ENCODE assay signal across 14 cellular contexts in the genomic region with DNA sequence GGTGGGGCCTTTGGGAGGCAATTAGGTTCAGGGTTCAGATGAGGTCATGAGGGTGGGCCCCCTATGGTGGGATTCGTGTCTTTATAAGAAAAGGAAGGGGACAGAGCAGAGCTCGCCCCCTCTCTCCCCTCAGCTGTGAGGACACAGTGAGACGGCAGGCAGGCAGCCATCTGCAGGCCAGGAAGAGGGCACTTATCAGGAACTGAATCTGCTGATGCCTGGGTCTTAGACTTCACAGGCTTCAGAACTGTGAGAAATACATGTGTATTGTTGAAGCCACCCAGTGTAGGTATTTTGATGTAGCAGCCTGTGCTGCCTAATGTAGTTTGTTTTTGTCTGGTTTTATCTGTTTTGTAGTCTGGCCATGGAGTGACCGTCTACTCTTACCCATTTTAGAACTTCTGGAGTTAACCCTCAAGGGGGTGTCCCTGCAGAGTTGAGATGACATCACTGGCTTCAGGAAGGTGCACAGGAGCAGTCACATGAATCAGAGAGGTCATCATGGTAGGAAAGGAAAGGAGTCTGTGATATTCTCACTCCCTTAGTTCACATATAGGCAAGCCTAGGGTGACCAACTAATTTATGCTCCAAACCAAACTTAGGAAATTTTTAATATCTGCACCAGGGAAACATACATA.
DNase-seq lines count a peak whose midpoint lies in the region; ATAC-seq and TF ChIP-seq lines count a peak whose summit lies in the region.
"Had no signal": no experiment of that assay in that cellular context is flagged by ENCODE, and none has a peak within 500 bp of the region (broad histone marks: within the 10 kb centered on the region; RNA-seq: fewer than 3 reads in every experiment).

No MANE protein-coding gene starts in this region.

- TF ChIP-seq CTCF in foreskin keratinocyte (conservative IDR thresholded peaks at IDR 0.05), result no peak

- H3K27ac ChIP-seq in foreskin keratinocyte, result no peak overlapping the region
- H3K27ac ChIP-seq: breast epithelium had no signal

- peaks cover 3 to 8% of the 10 kb centered on the region in 2 donors for H3K9me3 Mint-ChIP-seq in stimulated activated naive CD8-positive, alpha-beta T cell treated with anti-CD3 and anti-CD28 coated beads, Interleukin-15, amount 100 ng/mL, for 72 hours
- peaks cover 4% of the 10 kb centered on the region for H3K9me3 Mint-ChIP-seq in activated naive CD4-positive, alpha-beta T cell treated with anti-CD3 and anti-CD28 coated beads, Interleukin-2, amount 10 ng/mL, durations not matched to agents 7 days and 5 days
- no peaks in the 10 kb centered on the region for H3K9me3 Mint-ChIP-seq in immature natural killer cell
- H3K9me3 Mint-ChIP-seq: activated naive CD8-positive, alpha-beta T cell treated with anti-CD3 and anti-CD28 coated beads, Interleukin-2, amount 10 ng/mL, durations not matched to agents 7 days and 5 days had no signal

- DNase-seq in stimulated activated naive CD8-positive, alpha-beta T cell treated with anti-CD3 and anti-CD28 coated beads, Interleukin-15, amount 100 ng/mL, for 72 hours, result no peak
- no peak for DNase-seq in stimulated activated naive CD8-positive, alpha-beta T cell treated with anti-CD3 and anti-CD28 coated beads, Interleukin-15, Interleukin-2, amounts not matched to agents 100 U/mL and 50 U/mL, for 24 hours
- DNase-seq in MV-4-11 (lab: John Stamatoyannopoulos, UW), result peak; percentile 58
- no peak for DNase-seq in foreskin keratinocyte
- DNase-seq in activated naive CD4-positive, alpha-beta T cell treated with anti-CD3 and anti-CD28 coated beads, Interleukin-2, amount 10 ng/mL, durations not matched to agents 7 days and 5 days, result no peak
- DNase-seq in immature natural killer cell, result no peak
- DNase-seq: activated naive CD8-positive, alpha-beta T cell treated with anti-CD3 and anti-CD28 coated beads, Interleukin-2, amount 10 ng/mL, durations not matched to agents 7 days and 5 days; hypothalamus; NCI-H1930; NCI-H526 treated with DMSO at 0.1 percent for 48 hours; stimulated activated CD4-positive, alpha-beta T cell treated with anti-CD3 and anti-CD28 coated beads, Interleukin-15, amount 100 ng/mL, for 24 hours had no signal

- H3K4me1 Mint-ChIP-seq in stimulated activated naive CD8-positive, alpha-beta T cell treated with anti-CD3 and anti-CD28 coated beads, Interleukin-15, amount 100 ng/mL, for 72 hours, result peaks cover 6% of the 10 kb centered on the region
- H3K4me1 Mint-ChIP-seq in activated naive CD4-positive, alpha-beta T cell treated with anti-CD3 and anti-CD28 coated beads, Interleukin-2, amount 10 ng/mL, durations not matched to agents 7 days and 5 days, result peaks cover 7% of the 10 kb centered on the region
- H3K4me1 Mint-ChIP-seq in immature natural killer cell, result peaks cover 5 to 16% of the 10 kb centered on the region in 2 donors

- H3K36me3 Mint-ChIP-seq in activated naive CD4-positive, alpha-beta T cell treated with anti-CD3 and anti-CD28 coated beads, Interleukin-2, amount 10 ng/mL, durations not matched to agents 7 days and 5 days, result no peaks in the 10 kb centered on the region
- H3K36me3 Mint-ChIP-seq in immature natural killer cell, result peaks cover 6 to 9% (median 9%) of the 10 kb centered on the region in 3 donors

- peak; percentile 24 for ATAC-seq in stimulated activated naive CD8-positive, alpha-beta T cell treated with anti-CD3 and anti-CD28 coated beads, Interleukin-15, amount 100 ng/mL, for 72 hours
- ATAC-seq in stimulated activated naive CD8-positive, alpha-beta T cell treated with anti-CD3 and anti-CD28 coated beads, Interleukin-15, Interleukin-2, amounts not matched to agents 100 U/mL and 50 U/mL, for 24 hours, result no peak
- ATAC-seq in foreskin keratinocyte (peak; percentile 33), GM21381 (IDR thresholded peaks at IDR 0.05; ENCODE audit: unreplicated experiment) (no peak), HG03097 (IDR thresholded peaks at IDR 0.05; ENCODE audit: low FRiP score, unreplicated experiment) (no peak)

- peaks cover 5% of the 10 kb centered on the region for H3K4me1 ChIP-seq in foreskin keratinocyte
- H3K4me1 ChIP-seq: breast epithelium had no signal

- CTCF ChIA-PET in activated naive CD4-positive, alpha-beta T cell treated with anti-CD3 and anti-CD28 coated beads, Interleukin-2, amount 10 ng/mL, durations not matched to agents 7 days and 5 days (lab: Charles Lee), result interaction anchor here (1.7 kb wide), 1 partner anchor 39 kb away, joined by 3 read pairs; no protein-coding TSS in a partner anchor

- H3K27me3 Mint-ChIP-seq in stimulated activated naive CD8-positive, alpha-beta T cell treated with anti-CD3 and anti-CD28 coated beads, Interleukin-15, amount 100 ng/mL, for 72 hours, result no peaks in the 10 kb centered on the region
- no peaks in the 10 kb centered on the region for H3K27me3 Mint-ChIP-seq in activated naive CD4-positive, alpha-beta T cell treated with anti-CD3 and anti-CD28 coated beads, Interleukin-2, amount 10 ng/mL, durations not matched to agents 7 days and 5 days
- H3K27me3 Mint-ChIP-seq in immature natural killer cell (ENCODE audit: low read depth in 3 of 3), result peaks cover 0 to 3% (median 0%) of the 10 kb centered on the region in 3 donors
- H3K27me3 Mint-ChIP-seq: activated naive CD8-positive, alpha-beta T cell treated with anti-CD3 and anti-CD28 coated beads, Interleukin-2, amount 10 ng/mL, durations not matched to agents 7 days and 5 days had no signal

- H3K4me3 Mint-ChIP-seq in stimulated activated naive CD8-positive, alpha-beta T cell treated with anti-CD3 and anti-CD28 coated beads, Interleukin-15, amount 100 ng/mL, for 72 hours, result no peak overlapping the region
- no peak overlapping the region for H3K4me3 Mint-ChIP-seq in activated naive CD4-positive, alpha-beta T cell treated with anti-CD3 and anti-CD28 coated beads, Interleukin-2, amount 10 ng/mL, durations not matched to agents 7 days and 5 days
- no peak overlapping the region for H3K4me3 Mint-ChIP-seq in immature natural killer cell
- H3K4me3 Mint-ChIP-seq: activated naive CD8-positive, alpha-beta T cell treated with anti-CD3 and anti-CD28 coated beads, Interleukin-2, amount 10 ng/mL, durations not matched to agents 7 days and 5 days had no signal

- H3K27ac Mint-ChIP-seq in stimulated activated naive CD8-positive, alpha-beta T cell treated with anti-CD3 and anti-CD28 coated beads, Interleukin-15, amount 100 ng/mL, for 72 hours, result peak overlapping the region in 1 of 2 donors; percentile 56
- no peak overlapping the region for H3K27ac Mint-ChIP-seq in activated naive CD4-positive, alpha-beta T cell treated with anti-CD3 and anti-CD28 coated beads, Interleukin-2, amount 10 ng/mL, durations not matched to agents 7 days and 5 days
- peak overlapping the region in 1 of 6 donors; percentile 5 for H3K27ac Mint-ChIP-seq in immature natural killer cell
- H3K27ac Mint-ChIP-seq: activated naive CD8-positive, alpha-beta T cell treated with anti-CD3 and anti-CD28 coated beads, Interleukin-2, amount 10 ng/mL, durations not matched to agents 7 days and 5 days had no signal

- H3K27me3 ChIP-seq in foreskin keratinocyte, result no peaks in the 10 kb centered on the region
- H3K27me3 ChIP-seq: breast epithelium had no signal

Comparison
In these comparisons a context has a peak if more than half of its experiments do, and no peak if none do; other contexts are left out.
1. ATAC-seq: peak in stimulated activated naive CD8-positive, alpha-beta T cell treated with anti-CD3 and anti-CD28 coated beads, Interleukin-15, amount 100 ng/mL, for 72 hours (single experiment) and foreskin keratinocyte (single experiment); none in stimulated activated naive CD8-positive, alpha-beta T cell treated with anti-CD3 and anti-CD28 coated beads, Interleukin-15, Interleukin-2, amounts not matched to agents 100 U/mL and 50 U/mL, for 24 hours (single experiment), GM21381 (single experiment) and HG03097 (single experiment).